In genomic region chr9:115013998-115014397, GRCh38 we compare ENCODE assay signal across 8 cellular contexts.
DNase-seq lines count a peak whose midpoint lies in the region; ATAC-seq and FAIRE-seq lines count a peak whose summit lies in the region.

No MANE protein-coding gene starts in this region.

- no peaks in the 10 kb centered on the region for H3K27me3 ChIP-seq in NT2/D1 (ENCODE audit: insufficient read depth, insufficient read length)

- H3K27me3 Mint-ChIP-seq in activated CD8-positive, alpha-beta memory T cell treated with anti-CD3 and anti-CD28 coated beads, Interleukin-2, amount 10 ng/mL, durations not matched to agents 7 days and 5 days, result peaks cover 22% of the 10 kb centered on the region

- H3K27ac Mint-ChIP-seq in activated CD8-positive, alpha-beta memory T cell treated with anti-CD3 and anti-CD28 coated beads, Interleukin-2, amount 10 ng/mL, durations not matched to agents 7 days and 5 days, result peak overlapping the region; percentile 47

- no peaks in the 10 kb centered on the region for H3K36me3 Mint-ChIP-seq in activated CD8-positive, alpha-beta memory T cell treated with anti-CD3 and anti-CD28 coated beads, Interleukin-2, amount 10 ng/mL, durations not matched to agents 7 days and 5 days

- CTCF ChIA-PET in activated CD8-positive, alpha-beta memory T cell treated with anti-CD3 and anti-CD28 coated beads, Interleukin-2, amount 10 ng/mL, durations not matched to agents 7 days and 5 days (lab: Charles Lee), result interaction anchor here (0.6 to 15.2 kb wide), 24 partner anchors 9 to 607 kb away, joined by 3 to 186 read pairs (median 4); partner anchors contain the start of gene TEX48

- H3K9ac ChIP-seq in NT2/D1 (ENCODE audit: insufficient read length, low read depth), result no peak overlapping the region

- peaks cover 37% of the 10 kb centered on the region for H3K4me1 Mint-ChIP-seq in activated CD8-positive, alpha-beta memory T cell treated with anti-CD3 and anti-CD28 coated beads, Interleukin-2, amount 10 ng/mL, durations not matched to agents 7 days and 5 days

- DNase-seq in activated gamma-delta T cell treated with Interleukin-2 at 50 U/mL for 16 hours (peak; percentile 77), activated gamma-delta T cell (lab: John Stamatoyannopoulos, UW) (no peak), HTR-8/SVneo (ENCODE audit: insufficient read length, low spot score) (peak; percentile 69), NT2/D1 (ENCODE audit: low read depth, low spot score) (peak; percentile 64), epidermal melanocyte (ENCODE audit: insufficient read length, low spot score) (peak; percentile 76), mucosa of gallbladder (ENCODE audit: low spot score) (peak; percentile 56)
- DNase-seq in activated CD8-positive, alpha-beta memory T cell treated with anti-CD3 and anti-CD28 coated beads, Interleukin-2, amount 10 ng/mL, durations not matched to agents 7 days and 5 days, result peak; percentile 88
- peak; percentile 52 to 65 for DNase-seq in stimulated activated CD8-positive, alpha-beta memory T cell treated with anti-CD3 and anti-CD28 coated beads, Interleukin-4, amount 100 ng/mL, for 4 hours (ENCODE audit: low read depth in 2 of 2, low spot score in 1 of 2)

- no peaks in the 10 kb centered on the region for H3K4me1 ChIP-seq in NT2/D1 (ENCODE audit: insufficient read depth, insufficient read length)

- H3K9me3 ChIP-seq in NT2/D1 (ENCODE audit: insufficient read depth, low read length), result no peaks in the 10 kb centered on the region

- H3K4me3 ChIP-seq in NT2/D1 (ENCODE audit: insufficient read length, low read depth), result no peak overlapping the region

- peak; percentile 97 for ATAC-seq in activated CD8-positive, alpha-beta memory T cell treated with anti-CD3 and anti-CD28 coated beads, Interleukin-2, amount 10 ng/mL, durations not matched to agents 7 days and 5 days

- H3K4me3 Mint-ChIP-seq in activated CD8-positive, alpha-beta memory T cell treated with anti-CD3 and anti-CD28 coated beads, Interleukin-2, amount 10 ng/mL, durations not matched to agents 7 days and 5 days, result no peak overlapping the region

- no peak for FAIRE-seq in HTR-8/SVneo (lab: Jason Lieb, UNC)

- no peaks in the 10 kb centered on the region for H3K9me3 Mint-ChIP-seq in activated CD8-positive, alpha-beta memory T cell treated with anti-CD3 and anti-CD28 coated beads, Interleukin-2, amount 10 ng/mL, durations not matched to agents 7 days and 5 days (ENCODE audit: low read depth)

- H3K36me3 ChIP-seq in NT2/D1 (ENCODE audit: insufficient read depth, insufficient read length, low read length), result no peaks in the 10 kb centered on the region
